Comparison of ENCODE assay signal across 1 cellular context in genomic region chr3:142447308-142447851, GRCh38.
TF ChIP-seq lines count a peak whose summit lies in the region.

No MANE protein-coding gene starts in this region.

TF ChIP-seq in SK-N-SH treated with all-trans-retinoic acid at 6 μM for 48 hours, 23 proteins besides CTCF, POLR2A, EP300 and RAD21 (continued from another document):
- TF ChIP-seq ZFP30 (CRISPR knock-in tag; IDR thresholded peaks at IDR 0.05) (no peak), POU6F1 (CRISPR knock-in tag; IDR thresholded peaks at IDR 0.05; ENCODE audit: borderline replicate concordance, low read depth) (no peak), ZFP3 (CRISPR knock-in tag; IDR thresholded peaks at IDR 0.05) (no peak), ISL1 (CRISPR knock-in tag; IDR thresholded peaks at IDR 0.05) (no peak), CREB5 (CRISPR knock-in tag; IDR thresholded peaks at IDR 0.05; ENCODE audit: low read depth) (no peak), TSHZ2 (CRISPR knock-in tag; IDR thresholded peaks at IDR 0.05) (no peak), RARB (CRISPR knock-in tag; IDR thresholded peaks at IDR 0.05) (no peak)
TF ChIP-seq in SK-N-SH treated with all-trans-retinoic acid at 6 μM for 48 hours: peak in this region for 0.
